In the genomic region with DNA sequence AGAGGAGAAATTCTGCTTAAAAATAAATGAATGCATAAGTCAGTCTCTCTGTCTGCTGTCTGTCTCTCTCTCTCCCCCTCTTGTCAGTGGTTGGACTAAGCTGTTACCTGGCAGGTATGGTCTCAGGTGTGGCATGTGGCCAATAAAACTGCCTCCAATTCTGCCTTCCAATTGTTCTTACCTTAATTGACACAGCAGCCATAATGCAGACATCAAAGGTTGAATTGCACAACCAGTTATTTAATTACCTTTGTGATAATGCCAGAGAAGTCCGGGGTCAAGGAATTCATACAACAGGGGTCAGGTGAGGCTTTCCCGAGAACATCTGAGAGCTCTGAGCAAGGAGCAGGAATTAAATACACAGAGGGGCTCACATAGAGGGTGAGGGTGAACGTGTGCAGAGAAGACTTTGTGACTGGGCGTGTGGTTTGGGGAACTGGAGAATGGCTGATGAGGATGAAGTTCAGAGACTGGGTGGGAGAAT, we compare ENCODE assay signal across 27 cellular contexts.
A peak's percentile ranks its signal among the peaks of the same experiment; 100 is the strongest.
DNase-seq lines count a peak whose midpoint lies in the region; ATAC-seq, FAIRE-seq and TF ChIP-seq lines count a peak whose summit lies in the region.
"Had no signal": no experiment of that assay in that cellular context is flagged by ENCODE, and none has a peak within 500 bp of the region (broad histone marks: within the 10 kb centered on the region; RNA-seq: fewer than 3 reads in every experiment).

No MANE protein-coding gene starts in this region.

- H3K4me3 ChIP-seq in Karpas-422 (ENCODE audit: low read length) = no peak overlapping the region
- no peak overlapping the region for H3K4me3 ChIP-seq in body of pancreas
- no peak overlapping the region for H3K4me3 ChIP-seq in pancreas
- no peak overlapping the region for H3K4me3 ChIP-seq in adrenal gland
- H3K4me3 ChIP-seq: GM23338, heart right ventricle, lower lobe of right lung, suprapubic skin had no signal

- H3K27ac ChIP-seq in C4-2B = peak overlapping the region; percentile 76
- H3K27ac ChIP-seq in Karpas-422 (ENCODE audit: low read length) = no peak overlapping the region
- H3K27ac ChIP-seq in body of pancreas = no peak overlapping the region
- H3K27ac ChIP-seq in pancreas = no peak overlapping the region
- H3K27ac ChIP-seq in adrenal gland = no peak overlapping the region
- H3K27ac ChIP-seq: heart right ventricle, HL-60, lower lobe of right lung, suprapubic skin had no signal

- no peaks in the 10 kb centered on the region for H3K79me2 ChIP-seq in Karpas-422 (ENCODE audit: low read length)

- no peak for TF ChIP-seq POLR2A in body of pancreas (IDR thresholded peaks at IDR 0.05)
- no peak for TF ChIP-seq POLR2A in adrenal gland (IDR thresholded peaks at IDR 0.05)

- WGBS in body of pancreas, 2 donors = 14 to 31% methylated on average over 4 of the region's 4 CpGs
- WGBS in pancreas, 2 donors = 14 to 18% methylated on average over 4 of the region's 4 CpGs
- WGBS in adrenal gland, 4 donors = 51 to 60% (median 54%) methylated on average over 4 of the region's 4 CpGs

- intact Hi-C loops in body of pancreas (cut with DNase I) (no loop called here), pancreas (cut with DNase I) (no loop called here), adrenal gland (cut with DNase I) (no loop called here)

- TF ChIP-seq CTCF in C4-2B (conservative IDR thresholded peaks at IDR 0.05) (no peak), body of pancreas (IDR thresholded peaks at IDR 0.05) (no peak), pancreas (IDR thresholded peaks at IDR 0.05) (no peak), adrenal gland (IDR thresholded peaks at IDR 0.05) (no peak)

- no peaks in the 10 kb centered on the region for H4K20me1 ChIP-seq in Karpas-422 (ENCODE audit: insufficient read depth, low read depth, low read length)

- peak; percentile 81 for ATAC-seq in body of pancreas
- ATAC-seq in pancreas = peak; percentile 31 to 92 (median 83)
- ATAC-seq: CD8-positive, alpha-beta T cell; esophagus mucosa; GM23338; heart right ventricle; lower lobe of right lung; stimulated activated memory B cell treated with anti-CD40 and anti-IgM and Interleukin-4, amounts not matched to agents 10 μg/mL and 1 μg/mL and 100 μg/mL, for 72 hours had no signal

- DNase-seq in Karpas-422 (peak; percentile 12), body of pancreas (peak; percentile 53 to 79 (median 64)), pancreas (peak in 2 of 6 donors; percentile 18 to 63), AG08396 (ENCODE audit: low spot score) (no peak), T-helper 9 cell (no peak), adrenal gland (no peak)
- DNase-seq: activated CD4-positive, alpha-beta memory T cell treated with anti-CD3 and anti-CD28 coated beads, Interleukin-2, amount 10 ng/mL, durations not matched to agents 7 days and 5 days; activated CD8-positive, alpha-beta memory T cell treated with anti-CD3 and anti-CD28 coated beads, Interleukin-2, amount 50 U/mL, for 4 hours; activated naive CD4-positive, alpha-beta T cell treated with Interleukin-2 at 50 U/mL for 16 hours; CD8-positive, alpha-beta T cell; EL; foreskin fibroblast; heart right ventricle; HFFc6; Kasumi-1; lower lobe of right lung; MV-4-11; NCI-H1694 treated with DMSO at 0.1 percent for 48 hours; NCI-H2171 treated with DMSO at 0.1 percent for 48 hours; NCI-H510A; SHP77 treated with DMSO at 0.1 percent for 48 hours had no signal

- FAIRE-seq in pancreas (lab: Jason Lieb, UNC) = no peak

- H3K9ac ChIP-seq in Karpas-422 (ENCODE audit: low read length) = no peak overlapping the region

- no peak overlapping the region for H2AFZ ChIP-seq in Karpas-422 (ENCODE audit: low read length)
- H2AFZ ChIP-seq: GM23338 had no signal

- no peak overlapping the region for H3K4me2 ChIP-seq in Karpas-422 (ENCODE audit: low read depth, low read length, poor library complexity, severe bottlenecking)
- H3K4me2 ChIP-seq: GM23338 had no signal

- no peaks in the 10 kb centered on the region for H3K9me3 ChIP-seq in Karpas-422 (ENCODE audit: low read length)
- H3K9me3 ChIP-seq in body of pancreas = no peaks in the 10 kb centered on the region
- no peaks in the 10 kb centered on the region for H3K9me3 ChIP-seq in pancreas
- H3K9me3 ChIP-seq in adrenal gland (replicated peaks in 1 of 3) = no peaks in the 10 kb centered on the region
- H3K9me3 ChIP-seq: heart right ventricle, lower lobe of right lung, suprapubic skin had no signal

- no peaks in the 10 kb centered on the region for H3K4me1 ChIP-seq in Karpas-422 (ENCODE audit: low read length)
- peaks cover 17% of the 10 kb centered on the region for H3K4me1 ChIP-seq in body of pancreas
- peaks cover 0 to 10% (median 0%) of the 10 kb centered on the region in 3 donors for H3K4me1 ChIP-seq in pancreas
- peaks cover 0 to 3% of the 10 kb centered on the region in 2 donors for H3K4me1 ChIP-seq in adrenal gland (replicated peaks in 1 of 2)
- H3K4me1 ChIP-seq: heart right ventricle, lower lobe of right lung, suprapubic skin had no signal

- H3K9me2 ChIP-seq in Karpas-422 (replicated peaks; ENCODE audit: insufficient read depth, low read length) = no peaks in the 10 kb centered on the region

- no peaks in the 10 kb centered on the region for H3K36me3 ChIP-seq in Karpas-422 (ENCODE audit: insufficient read depth, low read length)
- H3K36me3 ChIP-seq in body of pancreas (replicated peaks in 1 of 2; ENCODE audit: insufficient read depth in 1 of 2, low read depth in 2 of 2) = no peaks in the 10 kb centered on the region
- no peaks in the 10 kb centered on the region for H3K36me3 ChIP-seq in pancreas
- H3K36me3 ChIP-seq in adrenal gland (replicated peaks in 1 of 2) = no peaks in the 10 kb centered on the region
- H3K36me3 ChIP-seq: heart right ventricle, lower lobe of right lung, suprapubic skin had no signal

- H3K27me3 ChIP-seq in Karpas-422 (ENCODE audit: low read length) = no peaks in the 10 kb centered on the region
- no peaks in the 10 kb centered on the region for H3K27me3 ChIP-seq in body of pancreas
- no peaks in the 10 kb centered on the region for H3K27me3 ChIP-seq in pancreas
- no peaks in the 10 kb centered on the region for H3K27me3 ChIP-seq in adrenal gland

Comparison
In these comparisons a context has a peak if more than half of its experiments do, and no peak if none do; other contexts are left out.
1. DNase-seq: peak in Karpas-422 (single experiment) and body of pancreas (4 of 4); none in AG08396 (single experiment), T-helper 9 cell (single experiment) and adrenal gland (0 of 7).